In genomic region chr10:43111921-43112607, GRCh38 we compare ENCODE assay signal across 17 cellular contexts. TPM values are rescaled to one million over a fixed set of nuclear protein-coding genes. Genes with fewer than 3 reads are reported as not detected.
A peak's percentile ranks its signal among the peaks of the same experiment; 100 is the strongest.
DNase-seq lines count a peak whose midpoint lies in the region; ATAC-seq, FAIRE-seq and TF ChIP-seq lines count a peak whose summit lies in the region.
"Had no signal": no experiment of that assay in that cellular context is flagged by ENCODE, and none has a peak within 500 bp of the region (broad histone marks: within the 10 kb centered on the region; RNA-seq: fewer than 3 reads in every experiment).

No MANE protein-coding gene starts in this region.

- no peaks in the 10 kb centered on the region for H3K36me3 Mint-ChIP-seq in CD14-positive monocyte
- H3K36me3 Mint-ChIP-seq: CD8-positive, alpha-beta memory T cell had no signal

- no peak overlapping the region for H3K14ac ChIP-seq in mesenchymal stem cell (ENCODE audit: low read length in 2 of 2)

- no peak for TF ChIP-seq CTCF in CD14-positive monocyte (IDR thresholded peaks at IDR 0.05)
- TF ChIP-seq CTCF in lower lobe of right lung (IDR thresholded peaks at IDR 0.05) = no peak
- no peak for TF ChIP-seq CTCF in esophagus muscularis mucosa (IDR thresholded peaks at IDR 0.05)
- no peak for TF ChIP-seq CTCF in foreskin fibroblast (IDR thresholded peaks at IDR 0.05; ENCODE audit: low read depth, low read length)

- H2BK5ac ChIP-seq in mesenchymal stem cell (ENCODE audit: low read depth, low read length, poor library complexity, severe bottlenecking) = no peak overlapping the region

- H3K4me1 ChIP-seq in BLaER1 (peaks cover 55% of the 10 kb centered on the region), lower lobe of right lung (no peaks in the 10 kb centered on the region), esophagus muscularis mucosa (peaks cover 0 to 10% (median 2%) of the 10 kb centered on the region in 4 donors), mesenchymal stem cell (ENCODE audit: control insufficient read depth, insufficient read depth, low read depth, low read length) (peaks cover 6% of the 10 kb centered on the region)
- H3K4me1 ChIP-seq: Caco-2 had no signal

- H3K27me3 Mint-ChIP-seq in CD14-positive monocyte (ENCODE audit: low read depth in 3 of 3) = peaks cover under 1 to 2% (median 2%) of the 10 kb centered on the region in 3 donors
- H3K27me3 Mint-ChIP-seq: B cell; CD8-positive, alpha-beta memory T cell had no signal

- H2BK12ac ChIP-seq in mesenchymal stem cell (ENCODE audit: low read length in 2 of 2) = peak overlapping the region in 1 of 2 experiments; percentile 11

- no peaks in the 10 kb centered on the region for H3K27me3 ChIP-seq in BLaER1
- H3K27me3 ChIP-seq in lower lobe of right lung (ENCODE audit: low read depth) = no peaks in the 10 kb centered on the region
- H3K27me3 ChIP-seq in esophagus muscularis mucosa = no peaks in the 10 kb centered on the region
- peaks cover 0 to 12% of the 10 kb centered on the region in 2 experiments for H3K27me3 ChIP-seq in mesenchymal stem cell (ENCODE audit: control insufficient read depth in 1 of 2, insufficient read depth in 1 of 2, low read length in 2 of 2)

- H3K79me1 ChIP-seq in mesenchymal stem cell (replicated peaks; ENCODE audit: low read length, poor library complexity, severe bottlenecking) = no peaks in the 10 kb centered on the region

- H2BK15ac ChIP-seq in mesenchymal stem cell (ENCODE audit: low read depth, poor library complexity, severe bottlenecking) = no peak overlapping the region

- no peaks in the 10 kb centered on the region for H4K20me1 ChIP-seq in BLaER1

- peaks cover 21% of the 10 kb centered on the region for H3K4me1 Mint-ChIP-seq in CD14-positive monocyte
- H3K4me1 Mint-ChIP-seq: CD8-positive, alpha-beta memory T cell had no signal

- H3K27ac Mint-ChIP-seq in CD14-positive monocyte = no peak overlapping the region
- H3K27ac Mint-ChIP-seq: B cell; CD8-positive, alpha-beta memory T cell had no signal

- FAIRE-seq in urothelium cell line (lab: Jason Lieb, UNC) = peak; percentile 55
- FAIRE-seq: A204.1, GM19239, H1 had no signal

- DNase-seq in CD14-positive monocyte (ENCODE audit: low spot score) (peak; percentile 40), lower lobe of right lung (peak; percentile 41), urothelium cell line (ENCODE audit: low spot score) (no peak), esophagus muscularis mucosa (ENCODE audit: extremely low spot score) (no peak), foreskin fibroblast (no peak), mesenchymal stem cell (no peak)
- DNase-seq: Caco-2; CD8-positive, alpha-beta memory T cell; DND-41; GDM1; HCEC 1CT; IMR-90 had no signal

- no peak for TF ChIP-seq POLR2A in esophagus muscularis mucosa (IDR thresholded peaks at IDR 0.05; ENCODE audit: low read depth)

- H3K18ac ChIP-seq in mesenchymal stem cell (ENCODE audit: low read depth in 1 of 2, low read length in 2 of 2) = no peak overlapping the region

- no peak overlapping the region for H3K4me3 Mint-ChIP-seq in CD14-positive monocyte
- H3K4me3 Mint-ChIP-seq: B cell; CD8-positive, alpha-beta memory T cell had no signal

- H2AK5ac ChIP-seq in mesenchymal stem cell (ENCODE audit: low read length, severe bottlenecking) = no peak overlapping the region

- H4K8ac ChIP-seq in mesenchymal stem cell (ENCODE audit: low read length) = no peak overlapping the region

- no peaks in the 10 kb centered on the region for H3K9me3 ChIP-seq in BLaER1
- H3K9me3 ChIP-seq in lower lobe of right lung = no peaks in the 10 kb centered on the region
- no peaks in the 10 kb centered on the region for H3K9me3 ChIP-seq in esophagus muscularis mucosa
- H3K9me3 ChIP-seq in mesenchymal stem cell (ENCODE audit: control insufficient read depth, low read length) = no peaks in the 10 kb centered on the region
- H3K9me3 ChIP-seq: Caco-2 had no signal

- no peaks in the 10 kb centered on the region for H3K36me3 ChIP-seq in BLaER1
- H3K36me3 ChIP-seq in lower lobe of right lung = no peaks in the 10 kb centered on the region
- H3K36me3 ChIP-seq in esophagus muscularis mucosa = no peaks in the 10 kb centered on the region
- H3K36me3 ChIP-seq in mesenchymal stem cell (ENCODE audit: control insufficient read depth in 1 of 2, insufficient read depth in 2 of 2, low read depth in 1 of 2, low read length in 2 of 2) = no peaks in the 10 kb centered on the region

- H2BK120ac ChIP-seq in mesenchymal stem cell (ENCODE audit: low read depth, low read length) = no peak overlapping the region

- intact Hi-C loops in CD14-positive monocyte (cut with micrococcal nuclease) (no loop called here), lower lobe of right lung (cut with DNase I) (no loop called here), esophagus muscularis mucosa (cut with DNase I) (no loop called here)

- TF ChIP-seq EP300 in esophagus muscularis mucosa (IDR thresholded peaks at IDR 0.05) = no peak

- H3K27ac ChIP-seq in BLaER1 (no peak overlapping the region), lower lobe of right lung (no peak overlapping the region), esophagus muscularis mucosa (replicated peaks in 1 of 4) (no peak overlapping the region), mesenchymal stem cell (ENCODE audit: low read length, poor library complexity, severe bottlenecking) (no peak overlapping the region)

- H3K23ac ChIP-seq in mesenchymal stem cell (ENCODE audit: low read length in 2 of 2) = no peak overlapping the region

- 93% methylated on average over 17 of the region's 17 CpGs for WGBS in esophagus muscularis mucosa
- 88% methylated on average over 17 of the region's 17 CpGs for WGBS in mesenchymal stem cell

- H3K4me2 ChIP-seq in BLaER1 = peak overlapping the region; percentile 3; the same call in 1 of the 2 replicates
- H3K4me2 ChIP-seq in mesenchymal stem cell (ENCODE audit: low read length, poor library complexity, severe bottlenecking) = no peak overlapping the region

- no peak overlapping the region for H3K4ac ChIP-seq in mesenchymal stem cell (ENCODE audit: low read depth in 1 of 2, low read length in 2 of 2)

- H3K4me3 ChIP-seq in BLaER1 = no peak overlapping the region
- no peak overlapping the region for H3K4me3 ChIP-seq in lower lobe of right lung
- no peak overlapping the region for H3K4me3 ChIP-seq in esophagus muscularis mucosa
- H3K4me3 ChIP-seq in foreskin fibroblast (ENCODE audit: low read depth in 1 of 2, low read length in 2 of 2) = no peak overlapping the region
- H3K4me3 ChIP-seq in mesenchymal stem cell (ENCODE audit: insufficient read depth in 1 of 2, low read depth in 1 of 2, low read length in 2 of 2) = no peak overlapping the region

- H2AFZ ChIP-seq in mesenchymal stem cell (ENCODE audit: low read depth, low read length) = no peak overlapping the region

- no peak for ATAC-seq in lower lobe of right lung

- no peak overlapping the region for H4K91ac ChIP-seq in mesenchymal stem cell (ENCODE audit: low read length)

- H3K9ac ChIP-seq in BLaER1 (no peak overlapping the region), mesenchymal stem cell (ENCODE audit: low read length) (no peak overlapping the region)

- peaks cover 0 to 2% (median 0%) of the 10 kb centered on the region in 7 donors for H3K9me3 Mint-ChIP-seq in CD14-positive monocyte
- H3K9me3 Mint-ChIP-seq: CD8-positive, alpha-beta memory T cell had no signal

RNA-seq across cellular contexts. Expression of gene CSGALNACT2, which starts 26.2 kb away (rescaled TPM):
- polyA plus RNA-seq in CD14-positive monocyte = 10 to 100 TPM; 43.7 to 48.2 TPM
- total RNA-seq in lower lobe of right lung = 36.4 TPM
- total RNA-seq in esophagus muscularis mucosa = 10 to 100 TPM; 25.6 to 39.5 (median 33.9) TPM
- 35.5 TPM for polyA plus RNA-seq in mesenchymal stem cell (2013, experiment 1 of 2)
- 37.6 TPM for polyA plus RNA-seq in mesenchymal stem cell (2013, experiment 2 of 2)

RNA-seq across cellular contexts. Expression of gene RET, which starts 35.2 kb away (rescaled TPM):
- polyA plus RNA-seq in CD14-positive monocyte = under 1 TPM; 0.08 to 0.14 TPM
- total RNA-seq in lower lobe of right lung (0.68 TPM), esophagus muscularis mucosa (1 to 10 TPM; 1.7 to 4.0 (median 3.0) TPM)
- polyA plus RNA-seq in mesenchymal stem cell (2013, experiment 1 of 2) = 0.29 TPM
- polyA plus RNA-seq in mesenchymal stem cell (2013, experiment 2 of 2) = 0.42 TPM
- total RNA-seq: Caco-2 had no signal

Comparison
In these comparisons a context has a peak if more than half of its experiments do, and no peak if none do; other contexts are left out.
1. DNase-seq: peak in CD14-positive monocyte (single experiment) and lower lobe of right lung (single experiment); none in urothelium cell line (single experiment), esophagus muscularis mucosa (single experiment), foreskin fibroblast (0 of 2) and mesenchymal stem cell (single experiment).